ENCODE assay signal across 8 cellular contexts in genomic region chr22:44685384-44686056, GRCh38. TPM values are rescaled to one million over a fixed set of nuclear protein-coding genes. Genes with fewer than 3 reads are reported as not detected.
DNase-seq lines count a peak whose midpoint lies in the region; ATAC-seq, FAIRE-seq and TF ChIP-seq lines count a peak whose summit lies in the region.

No MANE protein-coding gene starts in this region.

- H3K27ac ChIP-seq in HepG2 (ENCODE audit: extremely low read length, insufficient read depth, low read length) (no peak overlapping the region), ascending aorta (no peak overlapping the region)

- H3K4me3 Mint-ChIP-seq in T-helper 1 cell treated with Interleukin-12 subunit alpha and Interleukin-12 subunit beta and Interleukin-4 antibody, amounts not matched to agents 30 μg/mL and 1 μg/mL, for 36 hours: peak overlapping the region; percentile 42
- peak overlapping the region; percentile 71 for H3K4me3 Mint-ChIP-seq in stimulated activated effector memory CD8-positive, alpha-beta T cell treated with anti-CD3 and anti-CD28 coated beads, Interleukin-12 subunit alpha, Interleukin-12 subunit beta, amount 100 ng/mL, for 72 hours

- DNase-seq in GM13977 (ENCODE audit: low spot score) (peak; percentile 73), HepG2 (ENCODE audit: low spot score) (no peak), DMS79 (lab: John Stamatoyannopoulos, UW) (no peak), ascending aorta (ENCODE audit: low spot score in 2 of 2) (no peak)
- peak; percentile 69 for DNase-seq in activated naive CD8-positive, alpha-beta T cell treated with anti-CD3 and anti-CD28 coated beads, Interleukin-2, amount 50 U/mL, for 16 hours (ENCODE audit: low read depth, low spot score)
- peak; percentile 68 to 92 for DNase-seq in stimulated activated effector memory CD8-positive, alpha-beta T cell treated with anti-CD3 and anti-CD28 coated beads, Interleukin-12 subunit alpha, Interleukin-12 subunit beta, amount 100 ng/mL, for 72 hours (ENCODE audit: low spot score in 2 of 2)

- peaks cover 3 to 4% of the 10 kb centered on the region in 2 experiments; a peak in 2 of 5 replicates for H3K36me3 ChIP-seq in HepG2 (replicated peaks in 1 of 2; ENCODE audit: control insufficient read depth in 1 of 2, insufficient read depth in 2 of 2, low read length in 2 of 2)
- no peaks in the 10 kb centered on the region for H3K36me3 ChIP-seq in ascending aorta

- ATAC-seq in HG03280 (IDR thresholded peaks at IDR 0.05; ENCODE audit: unreplicated experiment): peak; percentile 54
- peak; percentile 7; the same call in 2 of the 3 replicates for ATAC-seq in HepG2
- peak; percentile 89 for ATAC-seq in stimulated activated effector memory CD8-positive, alpha-beta T cell treated with anti-CD3 and anti-CD28 coated beads, Interleukin-12 subunit alpha, Interleukin-12 subunit beta, amount 100 ng/mL, for 72 hours

- peak overlapping the region; percentile 63 for H3K27ac Mint-ChIP-seq in T-helper 1 cell treated with Interleukin-12 subunit alpha and Interleukin-12 subunit beta and Interleukin-4 antibody, amounts not matched to agents 30 μg/mL and 1 μg/mL, for 36 hours
- H3K27ac Mint-ChIP-seq in stimulated activated effector memory CD8-positive, alpha-beta T cell treated with anti-CD3 and anti-CD28 coated beads, Interleukin-12 subunit alpha, Interleukin-12 subunit beta, amount 100 ng/mL, for 72 hours: peak overlapping the region; percentile 91

- H3K9me3 ChIP-seq in HepG2 (ENCODE audit: low read length): no peaks in the 10 kb centered on the region
- no peaks in the 10 kb centered on the region for H3K9me3 ChIP-seq in ascending aorta

- POLR2A ChIA-PET in HepG2 (lab: Yijun Ruan, JAX): interaction anchor here (1.2 to 1.4 kb wide), 2 partner anchors 8 to 9 kb away, joined by 5 to 9 read pairs; no protein-coding TSS in a partner anchor

- no peak for TF ChIP-seq POLR2A in HepG2 (IDR thresholded peaks at IDR 0.05; ENCODE audit: insufficient read depth in 1 of 2, low read depth in 2 of 2, low read length in 2 of 2)

- in situ Hi-C loops in GM13977 (cut with MboI; ENCODE audit: low pct_unique_long_range_greater_than_20kb, low sequenced_read_pairs, unreplicated experiment): no loop called here
- in situ Hi-C loops in HepG2 (cut with HindIII; ENCODE audit: extremely low pct_ligation_motif_present, low pct_unique_long_range_greater_than_20kb): no loop called here

- no peak overlapping the region for H3K4me2 ChIP-seq in HepG2 (ENCODE audit: low read depth, low read length)

- no peak overlapping the region for H3K4me3 ChIP-seq in HepG2 (replicated peaks in 1 of 3; ENCODE audit: insufficient read depth in 1 of 3, low read depth in 2 of 3, low read length in 3 of 3)
- no peak overlapping the region for H3K4me3 ChIP-seq in ascending aorta

- peaks cover 47% of the 10 kb centered on the region for H3K4me1 Mint-ChIP-seq in T-helper 1 cell treated with Interleukin-12 subunit alpha and Interleukin-12 subunit beta and Interleukin-4 antibody, amounts not matched to agents 30 μg/mL and 1 μg/mL, for 36 hours (ENCODE audit: low read depth)
- peaks cover 75% of the 10 kb centered on the region for H3K4me1 Mint-ChIP-seq in stimulated activated effector memory CD8-positive, alpha-beta T cell treated with anti-CD3 and anti-CD28 coated beads, Interleukin-12 subunit alpha, Interleukin-12 subunit beta, amount 100 ng/mL, for 72 hours

- no peak overlapping the region for H2AFZ ChIP-seq in HepG2 (ENCODE audit: low read length)

- CTCF ChIA-PET in HepG2 (lab: Yijun Ruan, JAX; ENCODE audit: low intra/inter-chr PET ratio, low total read pairs): interaction anchor here (1.0 to 1.6 kb wide), 5 partner anchors 10 to 50 kb away, joined by 4 to 10 read pairs (median 4); no protein-coding TSS in a partner anchor

- FAIRE-seq in HepG2 (lab: Jason Lieb, UNC): no peak

- peaks cover 3% of the 10 kb centered on the region for H4K20me1 ChIP-seq in HepG2 (ENCODE audit: insufficient read depth, low read length)

- H3K4me1 ChIP-seq in HepG2 (ENCODE audit: insufficient read depth, low read length) (peaks cover 59% of the 10 kb centered on the region), ascending aorta (no peaks in the 10 kb centered on the region)

- intact Hi-C loops in HepG2 (cut with micrococcal nuclease; ENCODE audit: unreplicated experiment): no loop called here
- intact Hi-C loops in ascending aorta (cut with DNase I): no loop called here

- peaks cover 39% of the 10 kb centered on the region for H3K79me2 ChIP-seq in HepG2 (ENCODE audit: insufficient read depth, low read length)

- no peak for TF ChIP-seq CTCF in GM13977 (IDR thresholded peaks at IDR 0.05; ENCODE audit: extremely low read depth, insufficient read depth, missing control alignments)
- TF ChIP-seq CTCF in HepG2 (CRISPR knock-in tag; IDR thresholded peaks at IDR 0.05): no peak
- no peak for TF ChIP-seq CTCF in ascending aorta (IDR thresholded peaks at IDR 0.05)

- H3K9ac ChIP-seq in HepG2 (ENCODE audit: insufficient read depth, low read depth, low read length): no peak overlapping the region

- TF ChIP-seq EP300 in HepG2 (IDR thresholded peaks at IDR 0.05; ENCODE audit: low read depth in 2 of 2, low read length in 2 of 2) (no peak), HepG2 (CRISPR knock-in tag; IDR thresholded peaks at IDR 0.05; ENCODE audit: borderline replicate concordance) (no peak)

- peaks cover 3% of the 10 kb centered on the region for H3K36me3 Mint-ChIP-seq in T-helper 1 cell treated with Interleukin-12 subunit alpha and Interleukin-12 subunit beta and Interleukin-4 antibody, amounts not matched to agents 30 μg/mL and 1 μg/mL, for 36 hours (ENCODE audit: low read depth)
- peaks cover 18% of the 10 kb centered on the region for H3K36me3 Mint-ChIP-seq in stimulated activated effector memory CD8-positive, alpha-beta T cell treated with anti-CD3 and anti-CD28 coated beads, Interleukin-12 subunit alpha, Interleukin-12 subunit beta, amount 100 ng/mL, for 72 hours

- H3K27me3 ChIP-seq in HepG2 (ENCODE audit: control insufficient read depth in 1 of 2, insufficient read depth in 2 of 2, low read length in 2 of 2) (no peaks in the 10 kb centered on the region; a peak in 1 of 5 replicates), ascending aorta (no peaks in the 10 kb centered on the region)

- TF ChIP-seq RAD21 in HepG2 (CRISPR knock-in tag; IDR thresholded peaks at IDR 0.05): no peak

- H3K9me3 Mint-ChIP-seq in T-helper 1 cell treated with Interleukin-12 subunit alpha and Interleukin-12 subunit beta and Interleukin-4 antibody, amounts not matched to agents 30 μg/mL and 1 μg/mL, for 36 hours: no peaks in the 10 kb centered on the region
- H3K9me3 Mint-ChIP-seq in stimulated activated effector memory CD8-positive, alpha-beta T cell treated with anti-CD3 and anti-CD28 coated beads, Interleukin-12 subunit alpha, Interleukin-12 subunit beta, amount 100 ng/mL, for 72 hours: no peaks in the 10 kb centered on the region

- H3K27me3 Mint-ChIP-seq in T-helper 1 cell treated with Interleukin-12 subunit alpha and Interleukin-12 subunit beta and Interleukin-4 antibody, amounts not matched to agents 30 μg/mL and 1 μg/mL, for 36 hours (ENCODE audit: low read depth): peaks cover 3% of the 10 kb centered on the region

- TSS peak; percentile 19 for BruUV-seq in HepG2 (replicated peaks; lab: Mats Ljungman, UMichigan)

- 82% methylated on average over 11 of the region's 11 CpGs for WGBS in HepG2 (ENCODE audit: low lambda C conversion rate)

TF ChIP-seq in HepG2, 621 proteins besides CTCF, POLR2A, EP300 and RAD21:
- TF ChIP-seq GATAD1 (CRISPR knock-in tag; IDR thresholded peaks at IDR 0.05) (no peak), RXRB (CRISPR knock-in tag; IDR thresholded peaks at IDR 0.05; ENCODE audit: borderline replicate concordance) (no peak), ETV6 (CRISPR knock-in tag; conservative IDR thresholded peaks at IDR 0.05) (no peak), PHF5A (CRISPR knock-in tag; IDR thresholded peaks at IDR 0.05; ENCODE audit: low read depth, unreplicated experiment) (no peak), TOE1 (CRISPR knock-in tag; IDR thresholded peaks at IDR 0.05) (no peak), PRMT3 (CRISPR knock-in tag; IDR thresholded peaks at IDR 0.05; ENCODE audit: borderline replicate concordance, low read depth) (no peak), MIXL1 (CRISPR knock-in tag; IDR thresholded peaks at IDR 0.05) (no peak), CREM (IDR thresholded peaks at IDR 0.05) (no peak), CREM (CRISPR knock-in tag; IDR thresholded peaks at IDR 0.05) (no peak), ZNF460 (CRISPR knock-in tag; IDR thresholded peaks at IDR 0.05; ENCODE audit: borderline replicate concordance) (no peak)

RNA-seq across cellular contexts. Expression of gene PRR5, which starts 16.5 kb away (rescaled TPM):
- total RNA-seq in HepG2 (2016; rRNA removed; fragmentation: Illumina TruSeq; extraction: Trizol) (19.4 and 27.5 TPM in 2 replicates), ascending aorta (4.4 TPM)
- total RNA-seq in HepG2 (2016; cell fraction: cytosol; rRNA removed; fragmentation: Illumina TruSeq; extraction: Trizol; ENCODE audit: low read depth): 11.8 and 14.1 TPM in 2 replicates
- total RNA-seq in HepG2 (2016; cell fraction: insoluble cytoplasmic fraction; rRNA removed; fragmentation: Illumina TruSeq; extraction: Trizol): 18.0 and 27.8 TPM in 2 replicates
- 20.5 and 24.3 TPM in 2 replicates for total RNA-seq in HepG2 (2016; cell fraction: membrane; rRNA removed; fragmentation: Illumina TruSeq; extraction: Trizol)
- total RNA-seq in HepG2 (2016; cell fraction: nucleus; rRNA removed; fragmentation: Illumina TruSeq; extraction: Trizol): 29.0 and 30.8 TPM in 2 replicates
- 11.6 and 14.2 TPM in 2 replicates for polyA plus RNA-seq in HepG2 (2011; rRNA removed)
- polyA plus RNA-seq in HepG2 (2011; cell fraction: cytosol; rRNA removed): 10.6 and 15.7 TPM in 2 replicates
- polyA plus RNA-seq in HepG2 (2011; cell fraction: nucleus; rRNA removed): 37.8 and 39.5 TPM in 2 replicates
- polyA plus RNA-seq in HepG2 (2012): 9.0 and 15.0 TPM in 2 replicates
- 15.7 and 19.9 TPM in 2 replicates for polyA plus RNA-seq in HepG2 (2016; cell fraction: cytosol; fragmentation: Illumina TruSeq; extraction: Trizol; ENCODE audit: low read depth)
- polyA plus RNA-seq in HepG2 (2016; cell fraction: insoluble cytoplasmic fraction; fragmentation: Illumina TruSeq; extraction: Trizol; ENCODE audit: low read depth): 27.0 and 28.3 TPM in 2 replicates
- polyA plus RNA-seq in HepG2 (2016; cell fraction: membrane; fragmentation: Illumina TruSeq; extraction: Trizol; ENCODE audit: low read depth): 23.3 and 25.4 TPM in 2 replicates
- 52.2 and 53.0 TPM in 2 replicates for polyA plus RNA-seq in HepG2 (2016; cell fraction: nucleus; fragmentation: Illumina TruSeq; extraction: Trizol; ENCODE audit: insufficient read depth, low read depth)
- 23.9 and 28.6 TPM in 2 replicates for polyA minus RNA-seq in HepG2 (2011; rRNA and poly(A)+ RNA removed; ENCODE audit: low replicate concordance)
- 6.8 and 9.5 TPM in 2 replicates for polyA minus RNA-seq in HepG2 (2011; cell fraction: cytosol; rRNA and poly(A)+ RNA removed)
- polyA minus RNA-seq in HepG2 (2011; cell fraction: nucleus; rRNA and poly(A)+ RNA removed): 24.1 and 24.2 TPM in 2 replicates

Comparison
In these comparisons a context has a peak if more than half of its experiments do, and no peak if none do; other contexts are left out.
1. DNase-seq: peak in GM13977 (single experiment), activated naive CD8-positive, alpha-beta T cell treated with anti-CD3 and anti-CD28 coated beads, Interleukin-2, amount 50 U/mL, for 16 hours (single experiment) and stimulated activated effector memory CD8-positive, alpha-beta T cell treated with anti-CD3 and anti-CD28 coated beads, Interleukin-12 subunit alpha, Interleukin-12 subunit beta, amount 100 ng/mL, for 72 hours (2 of 2); none in HepG2 (single experiment), DMS79 (single experiment) and ascending aorta (0 of 2).
2. ATAC-seq: peak in every context shown above with its lines; median percentile 89 in stimulated activated effector memory CD8-positive, alpha-beta T cell treated with anti-CD3 and anti-CD28 coated beads, Interleukin-12 subunit alpha, Interleukin-12 subunit beta, amount 100 ng/mL, for 72 hours; 54 in HG03280; 7 in HepG2.